ENCODE assay signal across 7 cellular contexts in the genomic region with DNA sequence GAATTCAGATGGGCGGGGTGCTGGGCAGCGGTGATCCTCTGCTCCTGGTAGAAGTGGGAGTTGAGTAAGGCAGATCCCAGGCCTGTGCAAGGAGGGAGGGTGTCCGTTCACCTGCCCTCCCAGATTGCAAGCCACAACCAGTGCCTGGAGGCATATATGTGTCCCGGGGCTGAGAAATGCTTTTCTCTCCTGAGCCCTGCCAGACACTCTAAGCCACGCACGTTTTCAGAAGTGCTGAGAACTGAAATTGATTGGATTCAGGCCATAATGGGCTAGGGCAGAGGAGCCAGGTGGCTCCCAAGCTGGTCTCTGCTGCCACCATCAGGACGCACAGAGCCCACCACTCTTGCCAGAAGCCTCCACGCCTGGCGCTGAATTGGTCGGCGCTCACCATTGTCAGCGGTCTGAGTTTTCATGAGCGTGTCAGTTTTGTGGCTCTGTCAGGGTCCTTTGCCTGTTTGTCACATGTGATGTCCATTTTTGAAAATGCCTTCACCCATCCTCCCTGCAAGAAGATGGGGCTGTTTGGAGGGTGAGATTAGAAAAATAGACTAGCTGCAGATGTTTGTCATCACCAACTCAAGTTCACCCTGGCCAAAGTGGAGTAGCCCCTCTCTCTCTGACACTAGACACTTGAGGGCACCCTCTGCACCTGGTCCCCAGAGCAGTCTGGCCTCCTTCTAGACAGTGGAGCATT. TPM values are rescaled to one million over a fixed set of nuclear protein-coding genes. Genes with fewer than 3 reads are reported as not detected.
DNase-seq lines count a peak whose midpoint lies in the region; ATAC-seq and TF ChIP-seq lines count a peak whose summit lies in the region.

No MANE protein-coding gene starts in this region.

- no peak for DNase-seq in HFF-Myc (ENCODE audit: extremely low read depth, low read depth)
- peak; percentile 82 for DNase-seq in NCI-H128 (lab: John Stamatoyannopoulos, UW; ENCODE audit: unreplicated experiment)
- peak; percentile 33 to 45 for DNase-seq in erythroblast (lab: John Stamatoyannopoulos, UW)
- peak; percentile 43 for DNase-seq in mucosa of gallbladder (ENCODE audit: low spot score)
- peak in 1 of 2 donors; percentile 50 for DNase-seq in aorta

- ATAC-seq in SK-N-SH treated with all-trans-retinoic acid at 6 μM for 48 hours (peak; percentile 98), aorta (ENCODE audit: low FRiP score) (peak; percentile 72)

- WGBS in aorta, 2 donors, result 16 to 17% methylated on average over 13 of the region's 13 CpGs

- intact Hi-C loops in aorta (cut with DNase I), result loop anchor here (2.0 to 10.0 kb wide), 4 partner anchors 344 to 660 kb away; a partner anchor contains a TSS

- no peaks in the 10 kb centered on the region for H3K36me3 ChIP-seq in aorta (ENCODE audit: control insufficient read depth in 1 of 2, insufficient read depth in 2 of 2, low read length in 1 of 2)

- TF ChIP-seq POLR2A in erythroblast (IDR thresholded peaks at IDR 0.05; ENCODE audit: low read length), result no peak

- no peaks in the 10 kb centered on the region for H3K9me3 ChIP-seq in aorta (ENCODE audit: control insufficient read depth, low read length)

- no peaks in the 10 kb centered on the region for H3K4me1 ChIP-seq in aorta (ENCODE audit: control insufficient read depth in 1 of 2, insufficient read depth in 2 of 2, low read length in 2 of 2)

- H3K27me3 ChIP-seq in aorta (ENCODE audit: control insufficient read depth in 1 of 2, insufficient read depth in 2 of 2, low read length in 1 of 2), result no peaks in the 10 kb centered on the region

- TF ChIP-seq CTCF in GM12875 (IDR thresholded peaks at IDR 0.05; ENCODE audit: borderline replicate concordance, insufficient read depth, low read depth, low read length) (peak; percentile 85), HFF-Myc (IDR thresholded peaks at IDR 0.05; ENCODE audit: low read depth, low read length, missing control alignments) (peak; percentile 84)

- no peak overlapping the region for H3K27ac ChIP-seq in aorta (ENCODE audit: low read depth in 1 of 2, low read length in 2 of 2)

- H3K4me3 ChIP-seq in GM12875 (ENCODE audit: low read depth, low read length) (no peak overlapping the region), HFF-Myc (replicated peaks; ENCODE audit: low read depth, low read length) (no peak overlapping the region), aorta (ENCODE audit: low read length in 2 of 2) (no peak overlapping the region)

TF ChIP-seq in SK-N-SH treated with all-trans-retinoic acid at 6 μM for 48 hours, 23 proteins besides CTCF, POLR2A, EP300 and RAD21:
- no peak for TF ChIP-seq GLIS3 (CRISPR knock-in tag; IDR thresholded peaks at IDR 0.05)
- no peak for TF ChIP-seq ZFP3 (CRISPR knock-in tag; IDR thresholded peaks at IDR 0.05)
- TF ChIP-seq, protein P1, sequence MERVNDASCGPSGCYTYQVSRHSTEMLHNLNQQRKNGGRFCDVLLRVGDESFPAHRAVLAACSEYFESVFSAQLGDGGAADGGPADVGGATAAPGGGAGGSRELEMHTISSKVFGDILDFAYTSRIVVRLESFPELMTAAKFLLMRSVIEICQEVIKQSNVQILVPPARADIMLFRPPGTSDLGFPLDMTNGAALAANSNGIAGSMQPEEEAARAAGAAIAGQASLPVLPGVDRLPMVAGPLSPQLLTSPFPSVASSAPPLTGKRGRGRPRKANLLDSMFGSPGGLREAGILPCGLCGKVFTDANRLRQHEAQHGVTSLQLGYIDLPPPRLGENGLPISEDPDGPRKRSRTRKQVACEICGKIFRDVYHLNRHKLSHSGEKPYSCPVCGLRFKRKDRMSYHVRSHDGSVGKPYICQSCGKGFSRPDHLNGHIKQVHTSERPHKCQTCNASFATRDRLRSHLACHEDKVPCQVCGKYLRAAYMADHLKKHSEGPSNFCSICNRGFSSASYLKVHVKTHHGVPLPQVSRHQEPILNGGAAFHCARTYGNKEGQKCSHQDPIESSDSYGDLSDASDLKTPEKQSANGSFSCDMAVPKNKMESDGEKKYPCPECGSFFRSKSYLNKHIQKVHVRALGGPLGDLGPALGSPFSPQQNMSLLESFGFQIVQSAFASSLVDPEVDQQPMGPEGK (CRISPR knock-in tag; IDR thresholded peaks at IDR 0.05; ENCODE audit: borderline replicate concordance), result no peak
- no peak for TF ChIP-seq ZFP30 (CRISPR knock-in tag; IDR thresholded peaks at IDR 0.05)
- TF ChIP-seq, protein P2, sequence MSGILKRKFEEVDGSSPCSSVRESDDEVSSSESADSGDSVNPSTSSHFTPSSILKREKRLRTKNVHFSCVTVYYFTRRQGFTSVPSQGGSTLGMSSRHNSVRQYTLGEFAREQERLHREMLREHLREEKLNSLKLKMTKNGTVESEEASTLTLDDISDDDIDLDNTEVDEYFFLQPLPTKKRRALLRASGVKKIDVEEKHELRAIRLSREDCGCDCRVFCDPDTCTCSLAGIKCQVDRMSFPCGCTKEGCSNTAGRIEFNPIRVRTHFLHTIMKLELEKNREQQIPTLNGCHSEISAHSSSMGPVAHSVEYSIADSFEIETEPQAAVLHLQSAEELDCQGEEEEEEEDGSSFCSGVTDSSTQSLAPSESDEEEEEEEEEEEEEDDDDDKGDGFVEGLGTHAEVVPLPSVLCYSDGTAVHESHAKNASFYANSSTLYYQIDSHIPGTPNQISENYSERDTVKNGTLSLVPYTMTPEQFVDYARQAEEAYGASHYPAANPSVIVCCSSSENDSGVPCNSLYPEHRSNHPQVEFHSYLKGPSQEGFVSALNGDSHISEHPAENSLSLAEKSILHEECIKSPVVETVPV (CRISPR knock-in tag; IDR thresholded peaks at IDR 0.05), result no peak
- TF ChIP-seq OSR1 (CRISPR knock-in tag; IDR thresholded peaks at IDR 0.05), result no peak
- no peak for TF ChIP-seq ZNF565 (CRISPR knock-in tag; conservative IDR thresholded peaks at IDR 0.05; ENCODE audit: low read depth)
- no peak for TF ChIP-seq CSDC2 (CRISPR knock-in tag; IDR thresholded peaks at IDR 0.05)
- no peak for TF ChIP-seq BACH2 (CRISPR knock-in tag; IDR thresholded peaks at IDR 0.05; ENCODE audit: borderline replicate concordance)
- no peak for TF ChIP-seq ZC3H10 (CRISPR knock-in tag; IDR thresholded peaks at IDR 0.05)
- no peak for TF ChIP-seq PPARA (CRISPR knock-in tag; IDR thresholded peaks at IDR 0.05; ENCODE audit: borderline replicate concordance)
- TF ChIP-seq ZNF8 (CRISPR knock-in tag; IDR thresholded peaks at IDR 0.05), result no peak
- TF ChIP-seq, protein P3, sequence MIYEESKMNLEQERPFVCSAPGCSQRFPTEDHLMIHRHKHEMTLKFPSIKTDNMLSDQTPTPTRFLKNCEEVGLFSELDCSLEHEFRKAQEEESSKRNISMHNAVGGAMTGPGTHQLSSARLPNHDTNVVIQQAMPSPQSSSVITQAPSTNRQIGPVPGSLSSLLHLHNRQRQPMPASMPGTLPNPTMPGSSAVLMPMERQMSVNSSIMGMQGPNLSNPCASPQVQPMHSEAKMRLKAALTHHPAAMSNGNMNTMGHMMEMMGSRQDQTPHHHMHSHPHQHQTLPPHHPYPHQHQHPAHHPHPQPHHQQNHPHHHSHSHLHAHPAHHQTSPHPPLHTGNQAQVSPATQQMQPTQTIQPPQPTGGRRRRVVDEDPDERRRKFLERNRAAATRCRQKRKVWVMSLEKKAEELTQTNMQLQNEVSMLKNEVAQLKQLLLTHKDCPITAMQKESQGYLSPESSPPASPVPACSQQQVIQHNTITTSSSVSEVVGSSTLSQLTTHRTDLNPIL (CRISPR knock-in tag; IDR thresholded peaks at IDR 0.05; ENCODE audit: low read depth), result no peak
- TF ChIP-seq, protein P4, sequence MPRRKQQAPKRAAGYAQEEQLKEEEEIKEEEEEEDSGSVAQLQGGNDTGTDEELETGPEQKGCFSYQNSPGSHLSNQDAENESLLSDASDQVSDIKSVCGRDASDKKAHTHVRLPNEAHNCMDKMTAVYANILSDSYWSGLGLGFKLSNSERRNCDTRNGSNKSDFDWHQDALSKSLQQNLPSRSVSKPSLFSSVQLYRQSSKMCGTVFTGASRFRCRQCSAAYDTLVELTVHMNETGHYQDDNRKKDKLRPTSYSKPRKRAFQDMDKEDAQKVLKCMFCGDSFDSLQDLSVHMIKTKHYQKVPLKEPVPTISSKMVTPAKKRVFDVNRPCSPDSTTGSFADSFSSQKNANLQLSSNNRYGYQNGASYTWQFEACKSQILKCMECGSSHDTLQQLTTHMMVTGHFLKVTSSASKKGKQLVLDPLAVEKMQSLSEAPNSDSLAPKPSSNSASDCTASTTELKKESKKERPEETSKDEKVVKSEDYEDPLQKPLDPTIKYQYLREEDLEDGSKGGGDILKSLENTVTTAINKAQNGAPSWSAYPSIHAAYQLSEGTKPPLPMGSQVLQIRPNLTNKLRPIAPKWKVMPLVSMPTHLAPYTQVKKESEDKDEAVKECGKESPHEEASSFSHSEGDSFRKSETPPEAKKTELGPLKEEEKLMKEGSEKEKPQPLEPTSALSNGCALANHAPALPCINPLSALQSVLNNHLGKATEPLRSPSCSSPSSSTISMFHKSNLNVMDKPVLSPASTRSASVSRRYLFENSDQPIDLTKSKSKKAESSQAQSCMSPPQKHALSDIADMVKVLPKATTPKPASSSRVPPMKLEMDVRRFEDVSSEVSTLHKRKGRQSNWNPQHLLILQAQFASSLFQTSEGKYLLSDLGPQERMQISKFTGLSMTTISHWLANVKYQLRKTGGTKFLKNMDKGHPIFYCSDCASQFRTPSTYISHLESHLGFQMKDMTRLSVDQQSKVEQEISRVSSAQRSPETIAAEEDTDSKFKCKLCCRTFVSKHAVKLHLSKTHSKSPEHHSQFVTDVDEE (CRISPR knock-in tag; IDR thresholded peaks at IDR 0.05), result no peak
- no peak for TF ChIP-seq ESRRG (CRISPR knock-in tag; IDR thresholded peaks at IDR 0.05)
- TF ChIP-seq ZNF70 (CRISPR knock-in tag; IDR thresholded peaks at IDR 0.05), result no peak
- TF ChIP-seq RARB (CRISPR knock-in tag; IDR thresholded peaks at IDR 0.05), result no peak
- TF ChIP-seq TCF4 (CRISPR knock-in tag; IDR thresholded peaks at IDR 0.05; ENCODE audit: borderline replicate concordance), result no peak
- no peak for TF ChIP-seq SNAI2 (CRISPR knock-in tag; IDR thresholded peaks at IDR 0.05)
- no peak for TF ChIP-seq ISL1 (CRISPR knock-in tag; IDR thresholded peaks at IDR 0.05)
TF ChIP-seq in SK-N-SH treated with all-trans-retinoic acid at 6 μM for 48 hours: peak in this region for 0.

RNA-seq across cellular contexts. Expression of a gene that starts 15.4 kb away (rescaled TPM):
- total RNA-seq in mucosa of gallbladder (not detected), aorta (not detected)
- polyA plus RNA-seq in aorta, result not detected
